ENCODE assay signal across 20 cellular contexts in genomic region chr9:82271099-82271498, GRCh38.
DNase-seq lines count a peak whose midpoint lies in the region; TF ChIP-seq lines count a peak whose summit lies in the region.
"Had no signal": no experiment of that assay in that cellular context is flagged by ENCODE, and none has a peak within 500 bp of the region (broad histone marks: within the 10 kb centered on the region; RNA-seq: fewer than 3 reads in every experiment).

No MANE protein-coding gene starts in this region.

- H3K36me3 Mint-ChIP-seq in nephron (ENCODE audit: low read depth): no peaks in the 10 kb centered on the region
- H3K36me3 Mint-ChIP-seq: activated CD8-positive, alpha-beta memory T cell treated with anti-CD3 and anti-CD28 coated beads, Interleukin-2, amount 10 ng/mL, durations not matched to agents 7 days and 5 days had no signal

- no peak for TF ChIP-seq CTCF in cardiac fibroblast (IDR thresholded peaks at IDR 0.05; ENCODE audit: low read depth, low read length)
- TF ChIP-seq CTCF in nephron (IDR thresholded peaks at IDR 0.05; ENCODE audit: unreplicated experiment in 3 of 3): no peak

- no peaks in the 10 kb centered on the region for H3K36me3 ChIP-seq in SJCRH30
- H3K36me3 ChIP-seq: ovary, vagina had no signal

- H3K4me3 ChIP-seq in cardiac fibroblast (replicated peaks in 1 of 2; ENCODE audit: low read depth in 2 of 2, low read length in 2 of 2) (no peak overlapping the region), SJCRH30 (no peak overlapping the region)
- H3K4me3 ChIP-seq: ovary, vagina had no signal

- no peaks in the 10 kb centered on the region for H3K27me3 ChIP-seq in SJCRH30
- H3K27me3 ChIP-seq: ovary, vagina had no signal

- no peaks in the 10 kb centered on the region for H3K9me3 Mint-ChIP-seq in nephron
- H3K9me3 Mint-ChIP-seq: activated B cell treated with CpG ODN at 0.5 μM for 24 hours; stimulated activated naive CD8-positive, alpha-beta T cell treated with anti-CD3 and anti-CD28 coated beads, Interleukin-15, Interleukin-2, amounts not matched to agents 100 ng/mL and 50 ng/mL, for 24 hours had no signal

- H3K27ac Mint-ChIP-seq in nephron: peak overlapping the region in 2 of 3 experiments; percentile 2 to 17
- H3K27ac Mint-ChIP-seq: activated B cell treated with CpG ODN at 0.5 μM for 24 hours; activated CD8-positive, alpha-beta memory T cell treated with anti-CD3 and anti-CD28 coated beads, Interleukin-2, amount 10 ng/mL, durations not matched to agents 7 days and 5 days; stimulated activated naive CD8-positive, alpha-beta T cell treated with anti-CD3 and anti-CD28 coated beads, Interleukin-15, Interleukin-2, amounts not matched to agents 100 ng/mL and 50 ng/mL, for 24 hours had no signal

- DNase-seq in EH (ENCODE audit: low read depth) (peak; percentile 79), NCI-H226 (peak; percentile 19), cardiac fibroblast (ENCODE audit: low read depth in 2 of 2) (peak; percentile 17 to 65), SJCRH30 (no peak), 8988T (no peak), NCI-H1105 (lab: John Stamatoyannopoulos, UW) (no peak)
- DNase-seq in activated CD8-positive, alpha-beta memory T cell treated with anti-CD3 and anti-CD28 coated beads, Interleukin-2, amount 50 U/mL, for 4 hours: no peak
- DNase-seq: activated B cell treated with CpG ODN at 0.5 μM for 24 hours; activated CD8-positive, alpha-beta memory T cell treated with anti-CD3 and anti-CD28 coated beads, Interleukin-2, amount 10 ng/mL, durations not matched to agents 7 days and 5 days; activated naive CD4-positive, alpha-beta T cell treated with Interleukin-2 at 50 U/mL for 16 hours; DND-41; KBM-7; left colon; NCI-H1417 treated with DMSO at 0.1 percent for 48 hours; ovary had no signal

- no peak overlapping the region for H3K4me3 Mint-ChIP-seq in nephron
- H3K4me3 Mint-ChIP-seq: activated B cell treated with CpG ODN at 0.5 μM for 24 hours; activated CD8-positive, alpha-beta memory T cell treated with anti-CD3 and anti-CD28 coated beads, Interleukin-2, amount 10 ng/mL, durations not matched to agents 7 days and 5 days; central memory CD8-positive, alpha-beta T cell; stimulated activated naive CD8-positive, alpha-beta T cell treated with anti-CD3 and anti-CD28 coated beads, Interleukin-15, Interleukin-2, amounts not matched to agents 100 ng/mL and 50 ng/mL, for 24 hours had no signal

- no peaks in the 10 kb centered on the region for H3K27me3 Mint-ChIP-seq in nephron (ENCODE audit: low read depth)
- H3K27me3 Mint-ChIP-seq: activated B cell treated with CpG ODN at 0.5 μM for 24 hours; activated CD8-positive, alpha-beta memory T cell treated with anti-CD3 and anti-CD28 coated beads, Interleukin-2, amount 10 ng/mL, durations not matched to agents 7 days and 5 days; central memory CD8-positive, alpha-beta T cell; stimulated activated naive CD8-positive, alpha-beta T cell treated with anti-CD3 and anti-CD28 coated beads, Interleukin-15, Interleukin-2, amounts not matched to agents 100 ng/mL and 50 ng/mL, for 24 hours had no signal

- H3K9me3 ChIP-seq in SJCRH30 (replicated peaks): no peaks in the 10 kb centered on the region
- H3K9me3 ChIP-seq: ovary, vagina had no signal

- peaks cover 19% of the 10 kb centered on the region for H3K4me1 Mint-ChIP-seq in nephron
- H3K4me1 Mint-ChIP-seq: activated B cell treated with CpG ODN at 0.5 μM for 24 hours; activated CD8-positive, alpha-beta memory T cell treated with anti-CD3 and anti-CD28 coated beads, Interleukin-2, amount 10 ng/mL, durations not matched to agents 7 days and 5 days; central memory CD8-positive, alpha-beta T cell had no signal

- H3K4me1 ChIP-seq in SJCRH30: no peaks in the 10 kb centered on the region
- H3K4me1 ChIP-seq: vagina had no signal

- H3K27ac ChIP-seq in SJCRH30: no peak overlapping the region
- H3K27ac ChIP-seq: C4-2B, ovary, vagina had no signal

Comparison
In these comparisons a context has a peak if more than half of its experiments do, and no peak if none do; other contexts are left out.
1. DNase-seq: peak in EH (single experiment), NCI-H226 (single experiment) and cardiac fibroblast (2 of 2); none in SJCRH30 (0 of 2), 8988T (single experiment), NCI-H1105 (single experiment) and activated CD8-positive, alpha-beta memory T cell treated with anti-CD3 and anti-CD28 coated beads, Interleukin-2, amount 50 U/mL, for 4 hours (single experiment).